ENCODE assay signal across 12 cellular contexts in the genomic region with DNA sequence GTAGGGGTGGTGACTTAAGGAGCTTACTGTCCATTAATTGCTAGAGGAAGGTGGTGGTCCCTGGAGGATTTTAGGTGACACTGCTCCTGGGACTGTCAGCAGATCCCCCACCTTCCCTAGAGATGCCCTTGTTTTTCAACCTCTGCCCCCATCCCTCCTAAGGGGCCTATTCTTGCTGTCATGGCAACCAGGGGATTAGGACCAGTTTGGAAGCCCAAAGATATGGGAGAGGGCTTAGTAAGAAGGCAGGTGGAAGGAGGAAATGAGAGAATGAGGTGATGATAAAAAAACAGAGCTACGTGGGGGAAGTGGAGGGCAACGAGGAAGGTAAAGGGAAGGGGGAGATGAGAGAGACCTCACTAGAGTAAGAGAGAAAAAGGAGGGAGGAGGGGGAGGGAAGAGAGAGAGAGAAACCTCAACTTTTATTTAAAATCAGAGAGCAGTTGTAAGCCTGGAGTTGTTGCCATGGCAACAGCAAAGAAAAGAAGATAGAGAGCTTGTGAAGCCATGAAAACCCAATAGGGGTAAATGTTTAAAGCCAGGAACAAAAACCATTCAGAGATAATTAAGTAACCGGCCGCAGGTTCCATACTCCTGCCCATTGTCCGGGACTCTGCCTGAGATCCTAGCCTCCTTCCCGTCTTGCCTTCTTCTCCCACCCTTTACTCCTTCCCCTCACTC. TPM values are rescaled to one million over a fixed set of nuclear protein-coding genes. Genes with fewer than 3 reads are reported as not detected.
DNase-seq lines count a peak whose midpoint lies in the region; ATAC-seq and TF ChIP-seq lines count a peak whose summit lies in the region.
"Had no signal": no experiment of that assay in that cellular context is flagged by ENCODE, and none has a peak within 500 bp of the region (broad histone marks: within the 10 kb centered on the region; RNA-seq: fewer than 3 reads in every experiment).

No MANE protein-coding gene starts in this region.

- H3K27me3 ChIP-seq in SK-N-SH (ENCODE audit: insufficient read depth) (no peaks in the 10 kb centered on the region), uterus (no peaks in the 10 kb centered on the region)

- intact Hi-C loops in uterus (cut with DNase I; ENCODE audit: low total_unique reads): no loop called here

- peak overlapping the region; percentile 27; the same call in 1 of the 2 replicates for H3K9ac ChIP-seq in SK-N-SH

- no peak for TF ChIP-seq POLR2A in uterus (IDR thresholded peaks at IDR 0.05)

- CTCF ChIA-PET in SK-N-SH (lab: Yijun Ruan, JAX): interaction anchor here (0.6 to 1.5 kb wide), 5 partner anchors 8 to 272 kb away, joined by 3 to 5 read pairs (median 3); no protein-coding TSS in a partner anchor

- POLR2A ChIA-PET in SK-N-SH (lab: Yijun Ruan, JAX): no interaction called here

- H4K20me1 ChIP-seq in SK-N-SH (ENCODE audit: insufficient read depth): no peaks in the 10 kb centered on the region

- H3K79me2 ChIP-seq in SK-N-SH (ENCODE audit: insufficient read depth): peaks cover 91% of the 10 kb centered on the region

- peaks cover 57 to 77% of the 10 kb centered on the region in 2 experiments for H3K4me1 ChIP-seq in SK-N-SH (ENCODE audit: control insufficient read depth in 1 of 2, insufficient read depth in 2 of 2, low read depth in 1 of 2, low read length in 1 of 2)
- peaks cover 9 to 16% of the 10 kb centered on the region in 2 donors for H3K4me1 ChIP-seq in uterus

- ATAC-seq in SK-N-SH treated with all-trans-retinoic acid at 6 μM for 48 hours (no peak), HG03095 (IDR thresholded peaks at IDR 0.05; ENCODE audit: unreplicated experiment) (no peak), GM19455 (IDR thresholded peaks at IDR 0.05; ENCODE audit: unreplicated experiment) (no peak)

- H3K9me3 ChIP-seq in SK-N-SH (no peaks in the 10 kb centered on the region), uterus (no peaks in the 10 kb centered on the region)

- H3K36me3 ChIP-seq in SK-N-SH (replicated peaks in 1 of 2; ENCODE audit: control insufficient read depth in 1 of 2, insufficient read depth in 2 of 2, low read length in 1 of 2) (peaks cover 0 to 4% of the 10 kb centered on the region in 2 experiments), uterus (no peaks in the 10 kb centered on the region)

- H2AFZ ChIP-seq in SK-N-SH (ENCODE audit: low read depth): no peak overlapping the region

- WGBS in SK-N-SH (ENCODE audit: low lambda C conversion rate): 45% methylated on average over 6 of the region's 6 CpGs

- peaks cover 51% of the 10 kb centered on the region for H3F3A ChIP-seq in SK-N-SH (replicated peaks; ENCODE audit: insufficient read depth)

- H3K27ac ChIP-seq in SK-N-SH (ENCODE audit: low read depth in 2 of 2, low read length in 1 of 2): peak overlapping the region; percentile 8 to 100; a peak in 2 of 4 replicates
- H3K27ac ChIP-seq in coronary artery: peak overlapping the region; percentile 83 to 94
- H3K27ac ChIP-seq in uterus: peak overlapping the region; percentile 93 to 99

- H3K4me3 ChIP-seq in SK-N-SH (ENCODE audit: low read depth in 2 of 2, low read length in 1 of 2): no peak overlapping the region
- H3K4me3 ChIP-seq in coronary artery: peak overlapping the region; percentile 27
- no peak overlapping the region for H3K4me3 ChIP-seq in uterus

- TF ChIP-seq CTCF in SK-N-SH (IDR thresholded peaks at IDR 0.05): no peak
- no peak for TF ChIP-seq CTCF in coronary artery (IDR thresholded peaks at IDR 0.05)
- no peak for TF ChIP-seq CTCF in uterus (IDR thresholded peaks at IDR 0.05)

- TF ChIP-seq RAD21 in SK-N-SH (IDR thresholded peaks at IDR 0.05; ENCODE audit: low read length): no peak

- no peak for TF ChIP-seq EP300 in SK-N-SH (IDR thresholded peaks at IDR 0.05; ENCODE audit: borderline replicate concordance in 1 of 2, low read depth in 1 of 2, low read length in 1 of 2)

- H3K4me2 ChIP-seq in SK-N-SH: peak overlapping the region; percentile 62

- DNase-seq in SK-N-SH (no peak), coronary artery (ENCODE audit: low spot score) (no peak), myocyte (ENCODE audit: low read depth) (peak; percentile 42), uterus (no peak)
- DNase-seq in activated CD4-positive, alpha-beta T cell treated with anti-CD3 and anti-CD28 coated beads for 4 hours: no peak
- DNase-seq: activated CD8-positive, alpha-beta memory T cell treated with anti-CD3 and anti-CD28 coated beads for 24 hours; GDM1; NK-92 treated with Interleukin-12 subunit alpha and Interleukin-12 subunit beta, amount 100 ng/mL, for 24 hours had no signal

- no peaks in the 10 kb centered on the region for H3K9me2 ChIP-seq in SK-N-SH

TF ChIP-seq in SK-N-SH, 30 proteins besides CTCF, POLR2A, EP300 and RAD21:
- TF ChIP-seq RFX5 (IDR thresholded peaks at IDR 0.05; ENCODE audit: low read length): peak; percentile 70; the same call in 1 of the 2 replicates
- TF ChIP-seq YY1 (IDR thresholded peaks at IDR 0.05; ENCODE audit: low read depth): no peak

TF ChIP-seq in SK-N-SH treated with all-trans-retinoic acid at 6 μM for 48 hours, 23 proteins besides CTCF, POLR2A, EP300 and RAD21 (continues in another document):
- no peak for TF ChIP-seq ARNTL (CRISPR knock-in tag; IDR thresholded peaks at IDR 0.05; ENCODE audit: borderline replicate concordance, low read depth)
- TF ChIP-seq PPARA (CRISPR knock-in tag; IDR thresholded peaks at IDR 0.05; ENCODE audit: borderline replicate concordance): no peak
- TF ChIP-seq ESRRG (CRISPR knock-in tag; IDR thresholded peaks at IDR 0.05): no peak
- TF ChIP-seq, protein P1, sequence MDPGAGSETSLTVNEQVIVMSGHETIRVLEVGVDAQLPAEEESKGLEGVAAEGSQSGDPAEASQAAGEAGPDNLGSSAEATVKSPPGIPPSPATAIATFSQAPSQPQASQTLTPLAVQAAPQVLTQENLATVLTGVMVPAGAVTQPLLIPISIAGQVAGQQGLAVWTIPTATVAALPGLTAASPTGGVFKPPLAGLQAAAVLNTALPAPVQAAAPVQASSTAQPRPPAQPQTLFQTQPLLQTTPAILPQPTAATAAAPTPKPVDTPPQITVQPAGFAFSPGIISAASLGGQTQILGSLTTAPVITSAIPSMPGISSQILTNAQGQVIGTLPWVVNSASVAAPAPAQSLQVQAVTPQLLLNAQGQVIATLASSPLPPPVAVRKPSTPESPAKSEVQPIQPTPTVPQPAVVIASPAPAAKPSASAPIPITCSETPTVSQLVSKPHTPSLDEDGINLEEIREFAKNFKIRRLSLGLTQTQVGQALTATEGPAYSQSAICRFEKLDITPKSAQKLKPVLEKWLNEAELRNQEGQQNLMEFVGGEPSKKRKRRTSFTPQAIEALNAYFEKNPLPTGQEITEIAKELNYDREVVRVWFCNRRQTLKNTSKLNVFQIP (CRISPR knock-in tag; IDR thresholded peaks at IDR 0.05; ENCODE audit: borderline replicate concordance, low read depth): no peak
- no peak for TF ChIP-seq SNAI2 (CRISPR knock-in tag; IDR thresholded peaks at IDR 0.05)
- TF ChIP-seq BACH2 (CRISPR knock-in tag; IDR thresholded peaks at IDR 0.05; ENCODE audit: borderline replicate concordance): no peak
- TF ChIP-seq RARB (CRISPR knock-in tag; IDR thresholded peaks at IDR 0.05): no peak
- TF ChIP-seq ISL1 (CRISPR knock-in tag; IDR thresholded peaks at IDR 0.05): no peak
- TF ChIP-seq ZNF565 (CRISPR knock-in tag; conservative IDR thresholded peaks at IDR 0.05; ENCODE audit: low read depth): no peak
- TF ChIP-seq ZNF8 (CRISPR knock-in tag; IDR thresholded peaks at IDR 0.05): no peak
- TF ChIP-seq, protein P2, sequence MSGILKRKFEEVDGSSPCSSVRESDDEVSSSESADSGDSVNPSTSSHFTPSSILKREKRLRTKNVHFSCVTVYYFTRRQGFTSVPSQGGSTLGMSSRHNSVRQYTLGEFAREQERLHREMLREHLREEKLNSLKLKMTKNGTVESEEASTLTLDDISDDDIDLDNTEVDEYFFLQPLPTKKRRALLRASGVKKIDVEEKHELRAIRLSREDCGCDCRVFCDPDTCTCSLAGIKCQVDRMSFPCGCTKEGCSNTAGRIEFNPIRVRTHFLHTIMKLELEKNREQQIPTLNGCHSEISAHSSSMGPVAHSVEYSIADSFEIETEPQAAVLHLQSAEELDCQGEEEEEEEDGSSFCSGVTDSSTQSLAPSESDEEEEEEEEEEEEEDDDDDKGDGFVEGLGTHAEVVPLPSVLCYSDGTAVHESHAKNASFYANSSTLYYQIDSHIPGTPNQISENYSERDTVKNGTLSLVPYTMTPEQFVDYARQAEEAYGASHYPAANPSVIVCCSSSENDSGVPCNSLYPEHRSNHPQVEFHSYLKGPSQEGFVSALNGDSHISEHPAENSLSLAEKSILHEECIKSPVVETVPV (CRISPR knock-in tag; IDR thresholded peaks at IDR 0.05): no peak
- TF ChIP-seq CSDC2 (CRISPR knock-in tag; IDR thresholded peaks at IDR 0.05): no peak
- TF ChIP-seq ZFP3 (CRISPR knock-in tag; IDR thresholded peaks at IDR 0.05): no peak
- no peak for TF ChIP-seq TCF4 (CRISPR knock-in tag; IDR thresholded peaks at IDR 0.05; ENCODE audit: borderline replicate concordance)
- TF ChIP-seq ZC3H10 (CRISPR knock-in tag; IDR thresholded peaks at IDR 0.05): no peak
- TF ChIP-seq, protein P3, sequence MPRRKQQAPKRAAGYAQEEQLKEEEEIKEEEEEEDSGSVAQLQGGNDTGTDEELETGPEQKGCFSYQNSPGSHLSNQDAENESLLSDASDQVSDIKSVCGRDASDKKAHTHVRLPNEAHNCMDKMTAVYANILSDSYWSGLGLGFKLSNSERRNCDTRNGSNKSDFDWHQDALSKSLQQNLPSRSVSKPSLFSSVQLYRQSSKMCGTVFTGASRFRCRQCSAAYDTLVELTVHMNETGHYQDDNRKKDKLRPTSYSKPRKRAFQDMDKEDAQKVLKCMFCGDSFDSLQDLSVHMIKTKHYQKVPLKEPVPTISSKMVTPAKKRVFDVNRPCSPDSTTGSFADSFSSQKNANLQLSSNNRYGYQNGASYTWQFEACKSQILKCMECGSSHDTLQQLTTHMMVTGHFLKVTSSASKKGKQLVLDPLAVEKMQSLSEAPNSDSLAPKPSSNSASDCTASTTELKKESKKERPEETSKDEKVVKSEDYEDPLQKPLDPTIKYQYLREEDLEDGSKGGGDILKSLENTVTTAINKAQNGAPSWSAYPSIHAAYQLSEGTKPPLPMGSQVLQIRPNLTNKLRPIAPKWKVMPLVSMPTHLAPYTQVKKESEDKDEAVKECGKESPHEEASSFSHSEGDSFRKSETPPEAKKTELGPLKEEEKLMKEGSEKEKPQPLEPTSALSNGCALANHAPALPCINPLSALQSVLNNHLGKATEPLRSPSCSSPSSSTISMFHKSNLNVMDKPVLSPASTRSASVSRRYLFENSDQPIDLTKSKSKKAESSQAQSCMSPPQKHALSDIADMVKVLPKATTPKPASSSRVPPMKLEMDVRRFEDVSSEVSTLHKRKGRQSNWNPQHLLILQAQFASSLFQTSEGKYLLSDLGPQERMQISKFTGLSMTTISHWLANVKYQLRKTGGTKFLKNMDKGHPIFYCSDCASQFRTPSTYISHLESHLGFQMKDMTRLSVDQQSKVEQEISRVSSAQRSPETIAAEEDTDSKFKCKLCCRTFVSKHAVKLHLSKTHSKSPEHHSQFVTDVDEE (CRISPR knock-in tag; IDR thresholded peaks at IDR 0.05): no peak

RNA-seq across cellular contexts. Expression of a gene that starts 20.5 kb away (rescaled TPM):
- 47.8 and 52.3 TPM in 2 replicates for polyA plus RNA-seq in SK-N-SH (2012; rRNA removed)
- polyA plus RNA-seq in SK-N-SH (2012; cell fraction: cytosol; rRNA removed): 32.9 and 42.4 TPM in 2 replicates
- 77.1 and 86.9 TPM in 2 replicates for polyA plus RNA-seq in SK-N-SH (2012; cell fraction: nucleus; rRNA removed)
- 41.8 and 50.2 TPM in 2 replicates for total RNA-seq in myocyte
- 118 TPM for polyA plus RNA-seq in myocyte (2012)
- 100 to 1,000 TPM in 1 of 4 donors, 10 to 100 TPM in 3; 34.1 to 102 (median 57.4) TPM for total RNA-seq in uterus
- total RNA-seq: T-helper 1 cell treated with Interleukin-12 subunit alpha and Interleukin-12 subunit beta and Interleukin-4 antibody, amounts not matched to agents 30 ng/mL and 1 ng/mL, for 36 hours had no signal
